Comparison of ENCODE assay signal across 1 cellular context in the genomic region with DNA sequence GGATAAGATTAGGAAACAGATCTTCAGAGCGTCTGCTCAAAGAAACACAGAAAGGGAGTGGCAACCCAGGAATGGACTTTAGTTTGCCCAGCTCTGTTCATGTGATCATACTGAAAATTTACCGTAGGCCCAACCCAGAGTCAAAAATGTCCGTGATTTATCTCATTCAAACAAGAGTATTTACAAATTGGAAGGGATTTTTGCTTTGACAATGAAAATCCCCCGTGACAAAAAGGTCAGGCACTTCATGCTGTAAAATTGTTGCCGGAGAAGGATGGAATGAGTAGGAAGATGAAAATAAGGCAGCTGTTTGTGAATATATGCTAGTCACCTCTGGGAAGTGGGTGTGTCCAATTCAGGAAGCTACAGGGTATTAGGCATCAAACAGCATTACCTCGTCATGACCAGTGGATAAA.
TF ChIP-seq lines count a peak whose summit lies in the region.

No MANE protein-coding gene starts in this region.

TF ChIP-seq in GM23338, 12 proteins besides CTCF, POLR2A, EP300 and RAD21 (continued from another document):
- TF ChIP-seq, protein P1, sequence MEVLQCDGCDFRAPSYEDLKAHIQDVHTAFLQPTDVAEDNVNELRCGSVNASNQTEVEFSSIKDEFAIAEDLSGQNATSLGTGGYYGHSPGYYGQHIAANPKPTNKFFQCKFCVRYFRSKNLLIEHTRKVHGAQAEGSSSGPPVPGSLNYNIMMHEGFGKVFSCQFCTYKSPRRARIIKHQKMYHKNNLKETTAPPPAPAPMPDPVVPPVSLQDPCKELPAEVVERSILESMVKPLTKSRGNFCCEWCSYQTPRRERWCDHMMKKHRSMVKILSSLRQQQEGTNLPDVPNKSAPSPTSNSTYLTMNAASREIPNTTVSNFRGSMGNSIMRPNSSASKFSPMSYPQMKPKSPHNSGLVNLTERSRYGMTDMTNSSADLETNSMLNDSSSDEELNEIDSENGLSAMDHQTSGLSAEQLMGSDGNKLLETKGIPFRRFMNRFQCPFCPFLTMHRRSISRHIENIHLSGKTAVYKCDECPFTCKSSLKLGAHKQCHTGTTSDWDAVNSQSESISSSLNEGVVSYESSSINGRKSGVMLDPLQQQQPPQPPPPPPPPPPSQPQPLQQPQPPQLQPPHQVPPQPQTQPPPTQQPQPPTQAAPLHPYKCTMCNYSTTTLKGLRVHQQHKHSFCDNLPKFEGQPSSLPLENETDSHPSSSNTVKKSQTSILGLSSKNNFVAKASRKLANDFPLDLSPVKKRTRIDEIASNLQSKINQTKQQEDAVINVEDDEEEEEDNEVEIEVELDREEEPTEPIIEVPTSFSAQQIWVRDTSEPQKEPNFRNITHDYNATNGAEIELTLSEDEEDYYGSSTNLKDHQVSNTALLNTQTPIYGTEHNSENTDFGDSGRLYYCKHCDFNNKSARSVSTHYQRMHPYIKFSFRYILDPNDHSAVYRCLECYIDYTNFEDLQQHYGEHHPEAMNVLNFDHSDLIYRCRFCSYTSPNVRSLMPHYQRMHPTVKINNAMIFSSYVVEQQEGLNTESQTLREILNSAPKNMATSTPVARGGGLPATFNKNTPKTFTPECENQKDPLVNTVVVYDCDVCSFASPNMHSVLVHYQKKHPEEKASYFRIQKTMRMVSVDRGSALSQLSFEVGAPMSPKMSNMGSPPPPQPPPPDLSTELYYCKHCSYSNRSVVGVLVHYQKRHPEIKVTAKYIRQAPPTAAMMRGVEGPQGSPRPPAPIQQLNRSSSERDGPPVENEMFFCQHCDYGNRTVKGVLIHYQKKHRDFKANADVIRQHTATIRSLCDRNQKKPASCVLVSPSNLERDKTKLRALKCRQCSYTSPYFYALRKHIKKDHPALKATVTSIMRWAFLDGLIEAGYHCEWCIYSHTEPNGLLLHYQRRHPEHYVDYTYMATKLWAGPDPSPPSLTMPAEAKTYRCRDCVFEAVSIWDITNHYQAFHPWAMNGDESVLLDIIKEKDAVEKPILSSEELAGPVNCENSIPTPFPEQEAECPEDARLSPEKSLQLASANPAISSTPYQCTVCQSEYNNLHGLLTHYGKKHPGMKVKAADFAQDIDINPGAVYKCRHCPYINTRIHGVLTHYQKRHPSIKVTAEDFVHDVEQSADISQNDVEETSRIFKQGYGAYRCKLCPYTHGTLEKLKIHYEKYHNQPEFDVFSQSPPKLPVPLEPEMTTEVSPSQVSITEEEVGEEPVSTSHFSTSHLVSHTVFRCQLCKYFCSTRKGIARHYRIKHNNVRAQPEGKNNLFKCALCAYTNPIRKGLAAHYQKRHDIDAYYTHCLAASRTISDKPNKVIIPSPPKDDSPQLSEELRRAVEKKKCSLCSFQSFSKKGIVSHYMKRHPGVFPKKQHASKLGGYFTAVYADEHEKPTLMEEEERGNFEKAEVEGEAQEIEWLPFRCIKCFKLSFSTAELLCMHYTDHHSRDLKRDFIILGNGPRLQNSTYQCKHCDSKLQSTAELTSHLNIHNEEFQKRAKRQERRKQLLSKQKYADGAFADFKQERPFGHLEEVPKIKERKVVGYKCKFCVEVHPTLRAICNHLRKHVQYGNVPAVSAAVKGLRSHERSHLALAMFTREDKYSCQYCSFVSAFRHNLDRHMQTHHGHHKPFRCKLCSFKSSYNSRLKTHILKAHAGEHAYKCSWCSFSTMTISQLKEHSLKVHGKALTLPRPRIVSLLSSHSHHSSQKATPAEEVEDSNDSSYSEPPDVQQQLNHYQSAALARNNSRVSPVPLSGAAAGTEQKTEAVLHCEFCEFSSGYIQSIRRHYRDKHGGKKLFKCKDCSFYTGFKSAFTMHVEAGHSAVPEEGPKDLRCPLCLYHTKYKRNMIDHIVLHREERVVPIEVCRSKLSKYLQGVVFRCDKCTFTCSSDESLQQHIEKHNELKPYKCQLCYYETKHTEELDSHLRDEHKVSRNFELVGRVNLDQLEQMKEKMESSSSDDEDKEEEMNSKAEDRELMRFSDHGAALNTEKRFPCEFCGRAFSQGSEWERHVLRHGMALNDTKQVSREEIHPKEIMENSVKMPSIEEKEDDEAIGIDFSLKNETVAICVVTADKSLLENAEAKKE (CRISPR knock-in tag; IDR thresholded peaks at IDR 0.05) = no peak
- TF ChIP-seq EZH2 (IDR thresholded peaks at IDR 0.05; ENCODE audit: low read depth, unreplicated experiment) = no peak
- no peak for TF ChIP-seq EZH2phosphoT487 (IDR thresholded peaks at IDR 0.05; ENCODE audit: unreplicated experiment)
- TF ChIP-seq CREB1 (CRISPR knock-in tag; IDR thresholded peaks at IDR 0.05; ENCODE audit: low read depth) = no peak
- no peak for TF ChIP-seq JUNB (IDR thresholded peaks at IDR 0.05; ENCODE audit: unreplicated experiment)
